Comparison of ENCODE assay signal across 8 cellular contexts in genomic region chr10:122878799-122879338, GRCh38. TPM values are rescaled to one million over a fixed set of nuclear protein-coding genes. Genes with fewer than 3 reads are reported as not detected.
DNase-seq lines count a peak whose midpoint lies in the region; ATAC-seq, FAIRE-seq and TF ChIP-seq lines count a peak whose summit lies in the region.

No MANE protein-coding gene starts in this region.

- H3K36me3 ChIP-seq in RWPE2 (ENCODE audit: low read depth) (peaks cover 46% of the 10 kb centered on the region), esophagus (ENCODE audit: control insufficient read depth in 2 of 2, insufficient read depth in 2 of 2, low read length in 1 of 2) (no peaks in the 10 kb centered on the region), pancreas (no peaks in the 10 kb centered on the region)

- peak overlapping the region; percentile 96 for H3K27ac Mint-ChIP-seq in activated CD4-positive, alpha-beta T cell treated with anti-CD3 and anti-CD28 coated beads, Interleukin-2, amount 10 ng/mL, durations not matched to agents 24 days and 14 days

- no peaks in the 10 kb centered on the region for H3K9me3 ChIP-seq in RWPE2 (ENCODE audit: severe bottlenecking)
- H3K9me3 ChIP-seq in esophagus (ENCODE audit: control insufficient read depth in 2 of 2, insufficient read depth in 1 of 2, low read depth in 1 of 2, low read length in 1 of 2), result no peaks in the 10 kb centered on the region
- H3K9me3 ChIP-seq in pancreas, result no peaks in the 10 kb centered on the region

- H3K4me3 ChIP-seq in RWPE2 (ENCODE audit: severe bottlenecking) (peak overlapping the region; percentile 47), esophagus (ENCODE audit: low read depth in 1 of 2, low read length in 2 of 2) (peak overlapping the region; percentile 68 to 70), pancreas (peak overlapping the region; percentile 26 to 67 (median 44))

- ATAC-seq in HG03025 (IDR thresholded peaks at IDR 0.05; ENCODE audit: low FRiP score, unreplicated experiment), result peak; percentile 18
- ATAC-seq in RWPE2 (ENCODE audit: low read depth), result peak; percentile 53
- peak; percentile 66 to 72 (median 70) for ATAC-seq in pancreas

- no peaks in the 10 kb centered on the region for H3K27me3 Mint-ChIP-seq in activated CD4-positive, alpha-beta T cell treated with anti-CD3 and anti-CD28 coated beads, Interleukin-2, amount 10 ng/mL, durations not matched to agents 24 days and 14 days

- H3K27ac ChIP-seq in RWPE2 (ENCODE audit: poor library complexity, severe bottlenecking), result peak overlapping the region; percentile 76
- H3K27ac ChIP-seq in esophagus (ENCODE audit: low read depth in 2 of 2, low read length in 1 of 2), result peak overlapping the region; percentile 8 to 57
- H3K27ac ChIP-seq in pancreas, result peak overlapping the region; percentile 56 to 84 (median 76)

- peaks cover 11% of the 10 kb centered on the region for H3K9me3 Mint-ChIP-seq in activated CD4-positive, alpha-beta T cell treated with anti-CD3 and anti-CD28 coated beads, Interleukin-2, amount 10 ng/mL, durations not matched to agents 24 days and 14 days

- DNase-seq in activated CD4-positive, alpha-beta T cell treated with anti-CD3 and anti-CD28 coated beads, Interleukin-2, amount 10 ng/mL, durations not matched to agents 24 days and 14 days, result no peak
- no peak for DNase-seq in activated CD4-positive, alpha-beta T cell treated with anti-CD3 and anti-CD28 coated beads for 48 hours
- DNase-seq in RWPE2 (ENCODE audit: low spot score) (no peak), pancreas (peak in 4 of 6 donors; percentile 52 to 73 (median 66)), NCI-H1048 (lab: John Stamatoyannopoulos, UW) (no peak), NCI-H69 (lab: John Stamatoyannopoulos, UW) (no peak)

- H3K4me3 Mint-ChIP-seq in activated CD4-positive, alpha-beta T cell treated with anti-CD3 and anti-CD28 coated beads, Interleukin-2, amount 10 ng/mL, durations not matched to agents 24 days and 14 days, result peak overlapping the region; percentile 98

- peaks cover 50% of the 10 kb centered on the region for H3K36me3 Mint-ChIP-seq in activated CD4-positive, alpha-beta T cell treated with anti-CD3 and anti-CD28 coated beads, Interleukin-2, amount 10 ng/mL, durations not matched to agents 24 days and 14 days (ENCODE audit: low read depth)

- 43 to 49% methylated on average over 14 of the region's 14 CpGs for WGBS in esophagus, 2 donors
- 20 to 31% methylated on average over 14 of the region's 14 CpGs for WGBS in pancreas, 2 donors

- no peak for TF ChIP-seq CTCF in RWPE2 (IDR thresholded peaks at IDR 0.05; ENCODE audit: poor library complexity, severe bottlenecking)
- TF ChIP-seq CTCF in pancreas (IDR thresholded peaks at IDR 0.05), result no peak

- intact Hi-C loops in activated CD4-positive, alpha-beta T cell treated with anti-CD3 and anti-CD28 coated beads, Interleukin-2, amount 10 ng/mL, durations not matched to agents 24 days and 14 days (cut with micrococcal nuclease), result loop anchor here (1.0 to 10.0 kb wide), 5 partner anchors 75 to 504 kb away; partner anchors contain the start of genes BUB3, C10orf88, IKZF5 and PLEKHA1
- intact Hi-C loops in pancreas (cut with DNase I), result no loop called here

- H3K4me1 Mint-ChIP-seq in activated CD4-positive, alpha-beta T cell treated with anti-CD3 and anti-CD28 coated beads, Interleukin-2, amount 10 ng/mL, durations not matched to agents 24 days and 14 days, result peaks cover 42% of the 10 kb centered on the region

- H3K27me3 ChIP-seq in RWPE2 (ENCODE audit: insufficient read depth, poor library complexity, severe bottlenecking), result no peaks in the 10 kb centered on the region
- H3K27me3 ChIP-seq in esophagus (ENCODE audit: control insufficient read depth in 1 of 2, insufficient read depth in 2 of 2, low read length in 2 of 2), result no peaks in the 10 kb centered on the region
- no peaks in the 10 kb centered on the region for H3K27me3 ChIP-seq in pancreas

- peaks cover 21% of the 10 kb centered on the region for H3K4me1 ChIP-seq in RWPE2 (ENCODE audit: insufficient read depth, poor library complexity, severe bottlenecking)
- H3K4me1 ChIP-seq in esophagus (ENCODE audit: control insufficient read depth in 2 of 2, insufficient read depth in 2 of 2, low read length in 1 of 2), result peaks cover 0 to 6% of the 10 kb centered on the region in 2 donors
- H3K4me1 ChIP-seq in pancreas, result peaks cover 0 to 15% (median 0%) of the 10 kb centered on the region in 3 donors

- no peak for FAIRE-seq in pancreas (lab: Jason Lieb, UNC)

RNA-seq across cellular contexts. Expression of gene FAM24B, which starts 0.5 kb away (rescaled TPM):
- total RNA-seq in activated CD4-positive, alpha-beta T cell treated with anti-CD3 and anti-CD28 coated beads, Interleukin-2, amount 10 ng/mL, durations not matched to agents 24 days and 14 days, result 14.2 and 15.2 TPM in 2 replicates
- polyA plus RNA-seq in esophagus (1 to 10 TPM; 1.9 to 2.6 TPM), pancreas (1 to 10 TPM; 6.8 to 7.1 TPM)
- 1 to 10 TPM; 3.5 to 5.1 (median 4.8) TPM for total RNA-seq in pancreas

RNA-seq across cellular contexts. Expression of gene FAM24A, which starts 31.5 kb away (rescaled TPM):
- total RNA-seq in activated CD4-positive, alpha-beta T cell treated with anti-CD3 and anti-CD28 coated beads, Interleukin-2, amount 10 ng/mL, durations not matched to agents 24 days and 14 days, result not detected in 2 replicates
- polyA plus RNA-seq in esophagus, result not detected
- not detected for total RNA-seq in pancreas
- polyA plus RNA-seq in pancreas, result not detected

RNA-seq across cellular contexts. Expression of gene CUZD1, which starts 33.2 kb away (rescaled TPM):
- total RNA-seq in activated CD4-positive, alpha-beta T cell treated with anti-CD3 and anti-CD28 coated beads, Interleukin-2, amount 10 ng/mL, durations not matched to agents 24 days and 14 days, result 3.1 and 3.7 TPM in 2 replicates
- polyA plus RNA-seq in esophagus, result 1 to 10 TPM in 1 of 2 donors, under 1 TPM in 1; 0.32 to 1.3 TPM
- total RNA-seq in pancreas, result 1,000 to 10,000 TPM in 4 of 6 donors, 100 to 1,000 TPM in 2; 734 to 3,085 (median 1,884) TPM
- 1,000 to 10,000 TPM; 2,023 to 2,052 TPM for polyA plus RNA-seq in pancreas

Comparison
In these comparisons a context has a peak if more than half of its experiments do, and no peak if none do; other contexts are left out.
1. DNase-seq: peak in pancreas (4 of 6); none in activated CD4-positive, alpha-beta T cell treated with anti-CD3 and anti-CD28 coated beads, Interleukin-2, amount 10 ng/mL, durations not matched to agents 24 days and 14 days (single experiment), activated CD4-positive, alpha-beta T cell treated with anti-CD3 and anti-CD28 coated beads for 48 hours (single experiment), RWPE2 (single experiment), NCI-H1048 (single experiment) and NCI-H69 (single experiment).
2. ATAC-seq: peak in every context shown above with its lines; median percentile 70 in pancreas; 53 in RWPE2; 18 in HG03025.
3. RNA of gene CUZD1, which starts 33.2 kb away (total RNA-seq): 734 to 3,085 TPM in pancreas; 3.1 to 3.7 TPM in activated CD4-positive, alpha-beta T cell treated with anti-CD3 and anti-CD28 coated beads, Interleukin-2, amount 10 ng/mL, durations not matched to agents 24 days and 14 days; every median in the first group is over 100 times any median in the second.
4. Peak in every context shown above with its lines, with median percentiles within 50 percentile points of each other: H3K27ac ChIP-seq and H3K4me3 ChIP-seq.